ENCODE assay signal across 1 cellular context in the genomic region with DNA sequence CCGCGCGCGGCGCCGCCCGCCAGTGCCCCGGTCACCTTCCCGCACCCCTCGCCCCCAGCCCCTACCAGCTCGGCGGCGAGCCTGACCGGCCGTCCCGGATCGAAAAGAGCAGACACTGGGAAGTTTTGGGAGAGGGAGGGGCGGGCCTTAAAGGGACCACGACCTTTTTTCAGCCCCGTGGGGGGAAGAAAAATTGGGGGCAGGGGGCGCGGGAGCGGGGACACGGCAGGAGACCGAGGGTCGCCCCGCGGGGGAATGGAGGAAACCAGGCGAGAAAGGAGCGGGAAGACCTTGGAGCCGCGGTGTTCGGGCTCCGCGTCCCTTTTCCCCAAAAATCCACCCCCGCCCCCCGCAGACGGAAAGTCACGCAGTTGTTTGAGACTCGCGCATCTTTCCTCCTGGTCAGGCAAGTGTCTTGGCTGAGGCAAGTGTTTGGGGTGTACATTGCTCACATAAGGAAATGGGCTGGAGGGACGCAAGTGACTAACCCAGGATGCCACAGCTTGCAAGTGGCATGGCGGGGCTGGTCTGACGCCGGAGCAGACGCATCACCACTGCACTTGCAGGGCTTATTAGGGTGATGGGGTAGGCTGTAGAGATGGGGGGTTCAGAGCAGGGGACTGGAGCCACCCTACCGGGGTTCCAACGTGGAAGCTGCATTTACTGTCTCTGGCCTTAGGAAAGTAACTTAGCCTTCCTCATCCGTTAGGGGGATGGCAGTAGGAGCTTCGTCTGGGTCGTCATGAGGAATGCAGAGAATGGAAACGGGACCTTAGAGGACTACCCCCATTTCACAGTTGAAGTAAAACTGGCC.
A peak's percentile ranks its signal among the peaks of the same experiment; 100 is the strongest.
TF ChIP-seq lines count a peak whose summit lies in the region.

No MANE protein-coding gene starts in this region.

TF ChIP-seq in K562, 482 proteins besides CTCF, POLR2A, EP300 and RAD21 (continued from another document and continues in another):
- TF ChIP-seq, protein P1, sequence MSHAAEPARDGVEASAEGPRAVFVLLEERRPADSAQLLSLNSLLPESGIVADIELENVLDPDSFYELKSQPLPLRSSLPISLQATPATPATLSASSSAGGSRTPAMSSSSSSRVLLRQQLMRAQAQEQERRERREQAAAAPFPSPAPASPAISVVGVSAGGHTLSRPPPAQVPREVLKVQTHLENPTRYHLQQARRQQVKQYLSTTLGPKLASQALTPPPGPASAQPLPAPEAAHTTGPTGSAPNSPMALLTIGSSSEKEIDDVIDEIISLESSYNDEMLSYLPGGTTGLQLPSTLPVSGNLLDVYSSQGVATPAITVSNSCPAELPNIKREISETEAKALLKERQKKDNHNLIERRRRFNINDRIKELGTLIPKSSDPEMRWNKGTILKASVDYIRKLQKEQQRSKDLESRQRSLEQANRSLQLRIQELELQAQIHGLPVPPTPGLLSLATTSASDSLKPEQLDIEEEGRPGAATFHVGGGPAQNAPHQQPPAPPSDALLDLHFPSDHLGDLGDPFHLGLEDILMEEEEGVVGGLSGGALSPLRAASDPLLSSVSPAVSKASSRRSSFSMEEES (CRISPR knock-in tag; IDR thresholded peaks at IDR 0.05), result no peak
- TF ChIP-seq POLR2H (tag; IDR thresholded peaks at IDR 0.05; ENCODE audit: low read depth) (0 out of 2 replicates have a peak, but pooled peaks have one; percentile 12), ZFP1 (CRISPR knock-in tag; IDR thresholded peaks at IDR 0.05) (no peak), ZNF3 (CRISPR knock-in tag; IDR thresholded peaks at IDR 0.05) (no peak), SAP30 (IDR thresholded peaks at IDR 0.05; ENCODE audit: borderline replicate concordance, insufficient read depth, low read depth, low read length, poor library complexity, severe bottlenecking) (peak; percentile 61), HDAC1 (IDR thresholded peaks at IDR 0.05) (peak in 1 of 2 experiments; percentile 44; a peak in 1 of 4 replicates), TBP (optimal IDR thresholded peaks at IDR 0.05; ENCODE audit: low read depth, low read length) (no peak), NFRKB (IDR thresholded peaks at IDR 0.05; ENCODE audit: low read depth) (peak; percentile 48; the same call in 1 of the 2 replicates), ZNF717 (CRISPR knock-in tag; IDR thresholded peaks at IDR 0.05) (no peak), CBX5 (IDR thresholded peaks at IDR 0.05; ENCODE audit: borderline replicate concordance, low read depth) (no peak), LARP7 (IDR thresholded peaks at IDR 0.05) (no peak), MCM3 (IDR thresholded peaks at IDR 0.05) (no peak), KLF6 (CRISPR knock-in tag; IDR thresholded peaks at IDR 0.05; ENCODE audit: borderline replicate concordance) (no peak), HOXB6 (CRISPR knock-in tag; IDR thresholded peaks at IDR 0.05; ENCODE audit: borderline replicate concordance) (no peak), GATAD2A (IDR thresholded peaks at IDR 0.05) (no peak), FOXM1 (IDR thresholded peaks at IDR 0.05; ENCODE audit: low read depth) (peak; percentile 53), FOXM1 (CRISPR knock-in tag; IDR thresholded peaks at IDR 0.05; ENCODE audit: low read depth) (no peak), ZBTB17 (CRISPR knock-in tag; IDR thresholded peaks at IDR 0.05) (peak; percentile 54), TEAD2 (tag; IDR thresholded peaks at IDR 0.05) (no peak), FOXP1 (CRISPR knock-in tag; IDR thresholded peaks at IDR 0.05) (no peak), GTF2F1 (IDR thresholded peaks at IDR 0.05; ENCODE audit: low read depth, low read length) (no peak), ZBTB7A (IDR thresholded peaks at IDR 0.05; ENCODE audit: borderline replicate concordance, control insufficient read depth, low read depth, low read length) (0 out of 2 replicates have a peak, but pooled peaks have one; percentile 5), TAL1 (IDR thresholded peaks at IDR 0.05) (no peak), POLR2G (IDR thresholded peaks at IDR 0.05; ENCODE audit: low read depth, low read length) (peak; percentile 63), HDAC2 (IDR thresholded peaks at IDR 0.05) (peak; percentile 33; the same call in 1 of the 2 replicates), CREB1 (IDR thresholded peaks at IDR 0.05) (no peak), CREB1 (CRISPR knock-in tag; IDR thresholded peaks at IDR 0.05) (0 out of 2 replicates have a peak, but pooled peaks have one; percentile 13), ZNF224 (CRISPR knock-in tag; IDR thresholded peaks at IDR 0.05) (no peak), CXXC5 (CRISPR knock-in tag; IDR thresholded peaks at IDR 0.05) (no peak; the same call in 1 of the 2 replicates), GATA2 (CRISPR knock-in tag; IDR thresholded peaks at IDR 0.05) (no peak), CBFB (CRISPR knock-in tag; IDR thresholded peaks at IDR 0.05) (no peak), ZNF175 (CRISPR knock-in tag; IDR thresholded peaks at IDR 0.05; ENCODE audit: low read depth) (no peak), ZNF431 (CRISPR knock-in tag; IDR thresholded peaks at IDR 0.05) (no peak), ZNF232 (CRISPR knock-in tag; IDR thresholded peaks at IDR 0.05) (no peak), ZSCAN29 (IDR thresholded peaks at IDR 0.05) (no peak), ZNF764 (CRISPR knock-in tag; IDR thresholded peaks at IDR 0.05; ENCODE audit: low read depth) (no peak), SP1 (CRISPR knock-in tag; IDR thresholded peaks at IDR 0.05) (peak; percentile 57; the same call in 1 of the 2 replicates), HDGF (IDR thresholded peaks at IDR 0.05) (peak; percentile 78; the same call in 1 of the 2 replicates), ASH1L (IDR thresholded peaks at IDR 0.05; ENCODE audit: borderline replicate concordance, low read depth, partially characterized antibody) (no peak), TARDBP (IDR thresholded peaks at IDR 0.05) (no peak), ZNF583 (CRISPR knock-in tag; IDR thresholded peaks at IDR 0.05) (no peak)
- TF ChIP-seq, protein P2, sequence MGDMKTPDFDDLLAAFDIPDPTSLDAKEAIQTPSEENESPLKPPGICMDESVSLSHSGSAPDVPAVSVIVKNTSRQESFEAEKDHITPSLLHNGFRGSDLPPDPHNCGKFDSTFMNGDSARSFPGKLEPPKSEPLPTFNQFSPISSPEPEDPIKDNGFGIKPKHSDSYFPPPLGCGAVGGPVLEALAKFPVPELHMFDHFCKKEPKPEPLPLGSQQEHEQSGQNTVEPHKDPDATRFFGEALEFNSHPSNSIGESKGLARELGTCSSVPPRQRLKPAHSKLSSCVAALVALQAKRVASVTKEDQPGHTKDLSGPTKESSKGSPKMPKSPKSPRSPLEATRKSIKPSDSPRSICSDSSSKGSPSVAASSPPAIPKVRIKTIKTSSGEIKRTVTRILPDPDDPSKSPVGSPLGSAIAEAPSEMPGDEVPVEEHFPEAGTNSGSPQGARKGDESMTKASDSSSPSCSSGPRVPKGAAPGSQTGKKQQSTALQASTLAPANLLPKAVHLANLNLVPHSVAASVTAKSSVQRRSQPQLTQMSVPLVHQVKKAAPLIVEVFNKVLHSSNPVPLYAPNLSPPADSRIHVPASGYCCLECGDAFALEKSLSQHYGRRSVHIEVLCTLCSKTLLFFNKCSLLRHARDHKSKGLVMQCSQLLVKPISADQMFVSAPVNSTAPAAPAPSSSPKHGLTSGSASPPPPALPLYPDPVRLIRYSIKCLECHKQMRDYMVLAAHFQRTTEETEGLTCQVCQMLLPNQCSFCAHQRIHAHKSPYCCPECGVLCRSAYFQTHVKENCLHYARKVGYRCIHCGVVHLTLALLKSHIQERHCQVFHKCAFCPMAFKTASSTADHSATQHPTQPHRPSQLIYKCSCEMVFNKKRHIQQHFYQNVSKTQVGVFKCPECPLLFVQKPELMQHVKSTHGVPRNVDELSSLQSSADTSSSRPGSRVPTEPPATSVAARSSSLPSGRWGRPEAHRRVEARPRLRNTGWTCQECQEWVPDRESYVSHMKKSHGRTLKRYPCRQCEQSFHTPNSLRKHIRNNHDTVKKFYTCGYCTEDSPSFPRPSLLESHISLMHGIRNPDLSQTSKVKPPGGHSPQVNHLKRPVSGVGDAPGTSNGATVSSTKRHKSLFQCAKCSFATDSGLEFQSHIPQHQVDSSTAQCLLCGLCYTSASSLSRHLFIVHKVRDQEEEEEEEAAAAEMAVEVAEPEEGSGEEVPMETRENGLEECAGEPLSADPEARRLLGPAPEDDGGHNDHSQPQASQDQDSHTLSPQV (IDR thresholded peaks at IDR 0.05), result peak; percentile 25; the same call in 1 of the 2 replicates
- TF ChIP-seq, protein P3, sequence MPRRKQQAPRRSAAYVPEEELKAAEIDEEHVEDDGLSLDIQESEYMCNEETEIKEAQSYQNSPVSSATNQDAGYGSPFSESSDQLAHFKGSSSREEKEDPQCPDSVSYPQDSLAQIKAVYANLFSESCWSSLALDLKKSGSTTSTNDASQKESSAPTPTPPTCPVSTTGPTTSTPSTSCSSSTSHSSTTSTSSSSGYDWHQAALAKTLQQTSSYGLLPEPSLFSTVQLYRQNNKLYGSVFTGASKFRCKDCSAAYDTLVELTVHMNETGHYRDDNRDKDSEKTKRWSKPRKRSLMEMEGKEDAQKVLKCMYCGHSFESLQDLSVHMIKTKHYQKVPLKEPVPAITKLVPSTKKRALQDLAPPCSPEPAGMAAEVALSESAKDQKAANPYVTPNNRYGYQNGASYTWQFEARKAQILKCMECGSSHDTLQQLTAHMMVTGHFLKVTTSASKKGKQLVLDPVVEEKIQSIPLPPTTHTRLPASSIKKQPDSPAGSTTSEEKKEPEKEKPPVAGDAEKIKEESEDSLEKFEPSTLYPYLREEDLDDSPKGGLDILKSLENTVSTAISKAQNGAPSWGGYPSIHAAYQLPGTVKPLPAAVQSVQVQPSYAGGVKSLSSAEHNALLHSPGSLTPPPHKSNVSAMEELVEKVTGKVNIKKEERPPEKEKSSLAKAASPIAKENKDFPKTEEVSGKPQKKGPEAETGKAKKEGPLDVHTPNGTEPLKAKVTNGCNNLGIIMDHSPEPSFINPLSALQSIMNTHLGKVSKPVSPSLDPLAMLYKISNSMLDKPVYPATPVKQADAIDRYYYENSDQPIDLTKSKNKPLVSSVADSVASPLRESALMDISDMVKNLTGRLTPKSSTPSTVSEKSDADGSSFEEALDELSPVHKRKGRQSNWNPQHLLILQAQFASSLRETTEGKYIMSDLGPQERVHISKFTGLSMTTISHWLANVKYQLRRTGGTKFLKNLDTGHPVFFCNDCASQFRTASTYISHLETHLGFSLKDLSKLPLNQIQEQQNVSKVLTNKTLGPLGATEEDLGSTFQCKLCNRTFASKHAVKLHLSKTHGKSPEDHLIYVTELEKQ (CRISPR knock-in tag; IDR thresholded peaks at IDR 0.05), result no peak
- TF ChIP-seq, protein P4, sequence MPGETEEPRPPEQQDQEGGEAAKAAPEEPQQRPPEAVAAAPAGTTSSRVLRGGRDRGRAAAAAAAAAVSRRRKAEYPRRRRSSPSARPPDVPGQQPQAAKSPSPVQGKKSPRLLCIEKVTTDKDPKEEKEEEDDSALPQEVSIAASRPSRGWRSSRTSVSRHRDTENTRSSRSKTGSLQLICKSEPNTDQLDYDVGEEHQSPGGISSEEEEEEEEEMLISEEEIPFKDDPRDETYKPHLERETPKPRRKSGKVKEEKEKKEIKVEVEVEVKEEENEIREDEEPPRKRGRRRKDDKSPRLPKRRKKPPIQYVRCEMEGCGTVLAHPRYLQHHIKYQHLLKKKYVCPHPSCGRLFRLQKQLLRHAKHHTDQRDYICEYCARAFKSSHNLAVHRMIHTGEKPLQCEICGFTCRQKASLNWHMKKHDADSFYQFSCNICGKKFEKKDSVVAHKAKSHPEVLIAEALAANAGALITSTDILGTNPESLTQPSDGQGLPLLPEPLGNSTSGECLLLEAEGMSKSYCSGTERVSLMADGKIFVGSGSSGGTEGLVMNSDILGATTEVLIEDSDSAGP (CRISPR knock-in tag; IDR thresholded peaks at IDR 0.05), result peak; percentile 97
- TF ChIP-seq, protein P5, sequence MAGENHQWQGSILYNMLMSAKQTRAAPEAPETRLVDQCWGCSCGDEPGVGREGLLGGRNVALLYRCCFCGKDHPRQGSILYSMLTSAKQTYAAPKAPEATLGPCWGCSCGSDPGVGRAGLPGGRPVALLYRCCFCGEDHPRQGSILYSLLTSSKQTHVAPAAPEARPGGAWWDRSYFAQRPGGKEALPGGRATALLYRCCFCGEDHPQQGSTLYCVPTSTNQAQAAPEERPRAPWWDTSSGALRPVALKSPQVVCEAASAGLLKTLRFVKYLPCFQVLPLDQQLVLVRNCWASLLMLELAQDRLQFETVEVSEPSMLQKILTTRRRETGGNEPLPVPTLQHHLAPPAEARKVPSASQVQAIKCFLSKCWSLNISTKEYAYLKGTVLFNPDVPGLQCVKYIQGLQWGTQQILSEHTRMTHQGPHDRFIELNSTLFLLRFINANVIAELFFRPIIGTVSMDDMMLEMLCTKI (IDR thresholded peaks at IDR 0.05; ENCODE audit: partially characterized antibody), result no peak
- TF ChIP-seq, protein P6, sequence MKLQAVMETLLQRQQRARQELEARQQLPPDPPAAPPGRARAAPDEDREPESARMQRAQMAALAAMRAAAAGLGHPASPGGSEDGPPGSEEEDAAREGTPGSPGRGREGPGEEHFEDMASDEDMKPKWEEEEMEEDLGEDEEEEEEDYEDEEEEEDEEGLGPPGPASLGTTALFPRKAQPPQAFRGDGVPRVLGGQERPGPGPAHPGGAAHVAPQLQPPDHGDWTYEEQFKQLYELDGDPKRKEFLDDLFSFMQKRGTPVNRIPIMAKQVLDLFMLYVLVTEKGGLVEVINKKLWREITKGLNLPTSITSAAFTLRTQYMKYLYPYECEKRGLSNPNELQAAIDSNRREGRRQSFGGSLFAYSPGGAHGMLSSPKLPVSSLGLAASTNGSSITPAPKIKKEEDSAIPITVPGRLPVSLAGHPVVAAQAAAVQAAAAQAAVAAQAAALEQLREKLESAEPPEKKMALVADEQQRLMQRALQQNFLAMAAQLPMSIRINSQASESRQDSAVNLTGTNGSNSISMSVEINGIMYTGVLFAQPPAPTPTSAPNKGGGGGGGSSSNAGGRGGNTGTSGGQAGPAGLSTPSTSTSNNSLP (IDR thresholded peaks at IDR 0.05; ENCODE audit: borderline replicate concordance, low read depth, low read length), result no peak
- TF ChIP-seq, protein P7, sequence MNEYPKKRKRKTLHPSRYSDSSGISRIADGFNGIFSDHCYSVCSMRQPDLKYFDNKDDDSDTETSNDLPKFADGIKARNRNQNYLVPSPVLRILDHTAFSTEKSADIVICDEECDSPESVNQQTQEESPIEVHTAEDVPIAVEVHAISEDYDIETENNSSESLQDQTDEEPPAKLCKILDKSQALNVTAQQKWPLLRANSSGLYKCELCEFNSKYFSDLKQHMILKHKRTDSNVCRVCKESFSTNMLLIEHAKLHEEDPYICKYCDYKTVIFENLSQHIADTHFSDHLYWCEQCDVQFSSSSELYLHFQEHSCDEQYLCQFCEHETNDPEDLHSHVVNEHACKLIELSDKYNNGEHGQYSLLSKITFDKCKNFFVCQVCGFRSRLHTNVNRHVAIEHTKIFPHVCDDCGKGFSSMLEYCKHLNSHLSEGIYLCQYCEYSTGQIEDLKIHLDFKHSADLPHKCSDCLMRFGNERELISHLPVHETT (CRISPR knock-in tag; conservative IDR thresholded peaks at IDR 0.05 in 1 of 2, IDR thresholded peaks at IDR 0.05 in 1 of 2), result peak in 1 of 2 experiments; percentile 96; a peak in 2 of 4 replicates
- TF ChIP-seq, protein P8, sequence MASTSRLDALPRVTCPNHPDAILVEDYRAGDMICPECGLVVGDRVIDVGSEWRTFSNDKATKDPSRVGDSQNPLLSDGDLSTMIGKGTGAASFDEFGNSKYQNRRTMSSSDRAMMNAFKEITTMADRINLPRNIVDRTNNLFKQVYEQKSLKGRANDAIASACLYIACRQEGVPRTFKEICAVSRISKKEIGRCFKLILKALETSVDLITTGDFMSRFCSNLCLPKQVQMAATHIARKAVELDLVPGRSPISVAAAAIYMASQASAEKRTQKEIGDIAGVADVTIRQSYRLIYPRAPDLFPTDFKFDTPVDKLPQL (IDR thresholded peaks at IDR 0.05; ENCODE audit: extremely low read depth, insufficient read length), result no peak
